ENCODE assay signal across 8 cellular contexts in genomic region chr4:98260579-98261290, GRCh38. TPM values are rescaled to one million over a fixed set of nuclear protein-coding genes. Genes with fewer than 3 reads are reported as not detected.
A peak's percentile ranks its signal among the peaks of the same experiment; 100 is the strongest.
DNase-seq lines count a peak whose midpoint lies in the region; ATAC-seq and TF ChIP-seq lines count a peak whose summit lies in the region.

No MANE protein-coding gene starts in this region.

- no peaks in the 10 kb centered on the region for H3K9me3 ChIP-seq in CD4-positive, alpha-beta T cell (ENCODE audit: control insufficient read depth, low read length)
- no peaks in the 10 kb centered on the region for H3K9me3 ChIP-seq in lower lobe of right lung

- H3K9me3 Mint-ChIP-seq in CD4-positive, alpha-beta T cell: no peaks in the 10 kb centered on the region

- peaks cover 8% of the 10 kb centered on the region for H3K36me3 Mint-ChIP-seq in CD4-positive, alpha-beta T cell (ENCODE audit: low read depth)

- H3K4me3 ChIP-seq in dorsolateral prefrontal cortex: peak overlapping the region; percentile 67 to 96 (median 88)
- peak overlapping the region; percentile 80 for H3K4me3 ChIP-seq in lower lobe of right lung

- intact Hi-C loops in CD4-positive, alpha-beta T cell (cut with DNase I, micrococcal nuclease): loop anchor here (2.0 to 10.0 kb wide), 11 partner anchors 94 to 1692 kb away; partner anchors contain the start of genes ADH5 (in 2 of the 2), METAP1 (in 2 of the 2), EIF4E (in 1 of the 2) and H2AZ1 (in 1 of the 2)
- intact Hi-C loops in dorsolateral prefrontal cortex (cut with DNase I): loop anchor here (2.0 to 10.0 kb wide), 12 partner anchors 114 to 737 kb away; partner anchors contain the start of genes EIF4E (in 2 of the 2), METAP1 (in 2 of the 2), STPG2 (in 2 of the 2) and TSPAN5 (in 2 of the 2)
- intact Hi-C loops in lower lobe of right lung (cut with DNase I): no loop called here

- H3K36me3 ChIP-seq in lower lobe of right lung: no peaks in the 10 kb centered on the region

- H3K27me3 Mint-ChIP-seq in CD4-positive, alpha-beta T cell: no peaks in the 10 kb centered on the region

- peak overlapping the region; percentile 95 for H3K4me3 Mint-ChIP-seq in CD4-positive, alpha-beta T cell

- DNase-seq in CD4-positive, alpha-beta T cell: peak in 9 of 10 experiments; percentile 76 to 92 (median 87)
- DNase-seq in NCI-H69 (lab: John Stamatoyannopoulos, UW): peak; percentile 94
- peak; percentile 96 to 97 for DNase-seq in activated CD4-positive, alpha-beta T cell treated with anti-CD3 and anti-CD28 coated beads, Interleukin-2, amount 50 U/mL, for 48 hours
- peak; percentile 84 to 96 (median 92) for DNase-seq in dorsolateral prefrontal cortex
- peak; percentile 98 for DNase-seq in lower lobe of right lung
- peak; percentile 87 to 94 for DNase-seq in stimulated activated CD4-positive, alpha-beta T cell treated with anti-CD3 and anti-CD28 coated beads, Interleukin-4, amount 100 ng/mL, for 48 hours (ENCODE audit: low read depth in 2 of 2)

- no peaks in the 10 kb centered on the region for H3K27me3 ChIP-seq in CD4-positive, alpha-beta T cell (ENCODE audit: control insufficient read depth, insufficient read depth, low read length)
- H3K27me3 ChIP-seq in dorsolateral prefrontal cortex (no peaks in the 10 kb centered on the region), lower lobe of right lung (ENCODE audit: low read depth) (no peaks in the 10 kb centered on the region)

- peak overlapping the region; percentile 88 for H3K27ac Mint-ChIP-seq in CD4-positive, alpha-beta T cell

- CTCF ChIA-PET in CD4-positive, alpha-beta T cell (lab: Charles Lee): interaction anchor here (1.6 to 1.7 kb wide), 2 partner anchors 118 to 734 kb away, joined by 5 to 11 read pairs; partner anchors contain the start of genes METAP1 and STPG2

- H3K4me1 ChIP-seq in lower lobe of right lung: peaks cover 23% of the 10 kb centered on the region

- H3K4me1 Mint-ChIP-seq in CD4-positive, alpha-beta T cell (ENCODE audit: low read depth): peaks cover 61% of the 10 kb centered on the region

- peak; percentile 68 for ATAC-seq in CD4-positive, alpha-beta T cell (ENCODE audit: poor library complexity)
- peak; percentile 87 for ATAC-seq in GM19372 (IDR thresholded peaks at IDR 0.05; ENCODE audit: low read depth, unreplicated experiment)
- peak; percentile 85 for ATAC-seq in HG03520 (IDR thresholded peaks at IDR 0.05; ENCODE audit: unreplicated experiment)
- ATAC-seq in lower lobe of right lung: peak; percentile 97 to 98

- POLR2A ChIA-PET in CD4-positive, alpha-beta T cell (lab: Charles Lee): interaction anchor here (0.6 to 3.0 kb wide), 24 partner anchors 10 to 1686 kb away, joined by 3 to 29 read pairs (median 4); partner anchors contain the start of genes ADH5, DNAJB14, EIF4E and METAP1

- TF ChIP-seq CTCF in CD4-positive, alpha-beta T cell (IDR thresholded peaks at IDR 0.05): no peak
- TF ChIP-seq CTCF in dorsolateral prefrontal cortex (IDR thresholded peaks at IDR 0.05 in 54 of 56, conservative IDR thresholded peaks at IDR 0.05 in 2 of 56; ENCODE audit: low read depth in 1 of 56, partially characterized antibody in 56 of 56) (peak in 12 of 56 donors; percentile 1 to 19 (median 10)), lower lobe of right lung (IDR thresholded peaks at IDR 0.05) (no peak)

- H3K27ac ChIP-seq in CD4-positive, alpha-beta T cell (ENCODE audit: low read depth, low read length): peak overlapping the region; percentile 82
- H3K27ac ChIP-seq in dorsolateral prefrontal cortex (peak overlapping the region; percentile 89 to 99 (median 98)), lower lobe of right lung (peak overlapping the region; percentile 98)

RNA-seq across cellular contexts. Expression of gene RAP1GDS1, which starts 0.4 kb away (rescaled TPM):
- total RNA-seq in CD4-positive, alpha-beta T cell: 10 to 100 TPM; 22.3 to 25.2 TPM
- total RNA-seq in dorsolateral prefrontal cortex (100 to 1,000 TPM in 82 of 120 experiments, 10 to 100 TPM in 38; 58.4 to 146 (median 106) TPM), lower lobe of right lung (37.0 TPM)

Comparison
In these comparisons a context has a peak if more than half of its experiments do, and no peak if none do; other contexts are left out.
1. Peak in every context shown above with its lines: DNase-seq, ATAC-seq, H3K4me3 ChIP-seq and H3K27ac ChIP-seq.